ENCODE assay signal across 11 cellular contexts in genomic region chr16:47016700-47017133, GRCh38. TPM values are rescaled to one million over a fixed set of nuclear protein-coding genes. Genes with fewer than 3 reads are reported as not detected.
A peak's percentile ranks its signal among the peaks of the same experiment; 100 is the strongest.
DNase-seq lines count a peak whose midpoint lies in the region; ATAC-seq, FAIRE-seq and TF ChIP-seq lines count a peak whose summit lies in the region.
"Had no signal": no experiment of that assay in that cellular context is flagged by ENCODE, and none has a peak within 500 bp of the region (broad histone marks: within the 10 kb centered on the region; RNA-seq: fewer than 3 reads in every experiment).

No MANE protein-coding gene starts in this region.

- peaks cover 10% of the 10 kb centered on the region for H3K4me1 ChIP-seq in CD8-positive, alpha-beta memory T cell (ENCODE audit: insufficient read depth, low read length)
- H3K4me1 ChIP-seq: ascending aorta, testis had no signal

- H3K36me3 ChIP-seq in CD8-positive, alpha-beta memory T cell (ENCODE audit: insufficient read depth, low read length): no peaks in the 10 kb centered on the region
- H3K36me3 ChIP-seq: ascending aorta had no signal

- ATAC-seq in HG03565 (IDR thresholded peaks at IDR 0.05; ENCODE audit: unreplicated experiment): peak; percentile 39
- ATAC-seq in effector memory CD8-positive, alpha-beta T cell (replicated peaks): peak; percentile 92
- no peak for ATAC-seq in GM21390 (IDR thresholded peaks at IDR 0.05; ENCODE audit: unreplicated experiment)

- H3K27me3 ChIP-seq in CD8-positive, alpha-beta memory T cell (ENCODE audit: insufficient read depth, low read length, poor library complexity, severe bottlenecking): no peaks in the 10 kb centered on the region
- H3K27me3 ChIP-seq: ascending aorta, testis had no signal

- no peak for TF ChIP-seq CTCF in lower leg skin (IDR thresholded peaks at IDR 0.05)

- peak overlapping the region in 2 of 8 donors; percentile 2 to 66 for H3K27ac Mint-ChIP-seq in CD8-positive, alpha-beta memory T cell
- peak overlapping the region in 1 of 2 donors; percentile 15 for H3K27ac Mint-ChIP-seq in effector memory CD8-positive, alpha-beta T cell

- H3K4me3 Mint-ChIP-seq in CD8-positive, alpha-beta memory T cell: peak overlapping the region in 6 of 7 donors; percentile 10 to 52 (median 47)
- H3K4me3 Mint-ChIP-seq in effector memory CD8-positive, alpha-beta T cell: peak overlapping the region; percentile 43 to 55

- peak in 1 of 5 donors; percentile 16 for DNase-seq in CD8-positive, alpha-beta memory T cell
- DNase-seq in GM19238 (ENCODE audit: insufficient read length, low spot score): peak; percentile 57
- peak; percentile 10 to 27 (median 11) for DNase-seq in effector memory CD8-positive, alpha-beta T cell
- no peak for DNase-seq in lower leg skin (ENCODE audit: low spot score in 2 of 2)
- no peak for DNase-seq in HTR-8/SVneo (ENCODE audit: insufficient read length, low spot score)
- DNase-seq in NCI-H2196 (lab: John Stamatoyannopoulos, UW; ENCODE audit: unreplicated experiment): no peak
- DNase-seq: head of caudate nucleus, testis had no signal

- peaks cover 0 to 2% of the 10 kb centered on the region in 2 donors for H3K27me3 Mint-ChIP-seq in CD8-positive, alpha-beta memory T cell
- no peaks in the 10 kb centered on the region for H3K27me3 Mint-ChIP-seq in effector memory CD8-positive, alpha-beta T cell

- no peak for FAIRE-seq in HTR-8/SVneo (lab: Jason Lieb, UNC)

- POLR2A ChIA-PET in CD8-positive, alpha-beta memory T cell (lab: Charles Lee): no interaction called here

- H3K4me1 Mint-ChIP-seq in CD8-positive, alpha-beta memory T cell: peaks cover 17 to 23% (median 22%) of the 10 kb centered on the region in 3 donors
- H3K4me1 Mint-ChIP-seq in effector memory CD8-positive, alpha-beta T cell (ENCODE audit: low read depth in 2 of 2): peaks cover 17 to 19% of the 10 kb centered on the region in 2 donors

- WGBS in lower leg skin, 2 donors: 58 to 79% methylated on average over 6 of the region's 6 CpGs

- no peaks in the 10 kb centered on the region for H3K36me3 Mint-ChIP-seq in CD8-positive, alpha-beta memory T cell
- no peaks in the 10 kb centered on the region for H3K36me3 Mint-ChIP-seq in effector memory CD8-positive, alpha-beta T cell (ENCODE audit: insufficient read depth)

- TF ChIP-seq POLR2A in lower leg skin (IDR thresholded peaks at IDR 0.05): no peak

- H3K27ac ChIP-seq in CD8-positive, alpha-beta memory T cell (ENCODE audit: low read depth, low read length): no peak overlapping the region
- H3K27ac ChIP-seq: ascending aorta, testis had no signal

- H3K9me3 Mint-ChIP-seq in CD8-positive, alpha-beta memory T cell: no peaks in the 10 kb centered on the region
- H3K9me3 Mint-ChIP-seq in effector memory CD8-positive, alpha-beta T cell: no peaks in the 10 kb centered on the region

- H3K9me3 ChIP-seq in CD8-positive, alpha-beta memory T cell (ENCODE audit: low read length): no peaks in the 10 kb centered on the region
- H3K9me3 ChIP-seq: ascending aorta, testis had no signal

- CTCF ChIA-PET in CD8-positive, alpha-beta memory T cell (lab: Charles Lee): no interaction called here

- intact Hi-C loops in lower leg skin (cut with DNase I; ENCODE audit: low total_unique reads): no loop called here

- no peak overlapping the region for H3K4me3 ChIP-seq in CD8-positive, alpha-beta memory T cell (ENCODE audit: low read length)
- H3K4me3 ChIP-seq in lower leg skin (ENCODE audit: low read depth, poor library complexity, severe bottlenecking): no peak overlapping the region
- H3K4me3 ChIP-seq: ascending aorta, testis had no signal

RNA-seq across cellular contexts. Expression of gene DNAJA2, which starts 43.2 kb away (rescaled TPM):
- total RNA-seq in CD8-positive, alpha-beta memory T cell: 10 to 100 TPM; 89.8 to 90.3 TPM
- 90.6 TPM for polyA plus RNA-seq in CD8-positive, alpha-beta memory T cell
- 10 to 100 TPM; 49.9 to 57.6 (median 52.1) TPM for total RNA-seq in lower leg skin

Comparison
In these comparisons a context has a peak if more than half of its experiments do, and no peak if none do; other contexts are left out.
1. DNase-seq: peak in GM19238 (single experiment) and effector memory CD8-positive, alpha-beta T cell (3 of 3); none in lower leg skin (0 of 2), HTR-8/SVneo (single experiment) and NCI-H2196 (single experiment).